Comparison of ENCODE assay signal across 7 cellular contexts in the genomic region with DNA sequence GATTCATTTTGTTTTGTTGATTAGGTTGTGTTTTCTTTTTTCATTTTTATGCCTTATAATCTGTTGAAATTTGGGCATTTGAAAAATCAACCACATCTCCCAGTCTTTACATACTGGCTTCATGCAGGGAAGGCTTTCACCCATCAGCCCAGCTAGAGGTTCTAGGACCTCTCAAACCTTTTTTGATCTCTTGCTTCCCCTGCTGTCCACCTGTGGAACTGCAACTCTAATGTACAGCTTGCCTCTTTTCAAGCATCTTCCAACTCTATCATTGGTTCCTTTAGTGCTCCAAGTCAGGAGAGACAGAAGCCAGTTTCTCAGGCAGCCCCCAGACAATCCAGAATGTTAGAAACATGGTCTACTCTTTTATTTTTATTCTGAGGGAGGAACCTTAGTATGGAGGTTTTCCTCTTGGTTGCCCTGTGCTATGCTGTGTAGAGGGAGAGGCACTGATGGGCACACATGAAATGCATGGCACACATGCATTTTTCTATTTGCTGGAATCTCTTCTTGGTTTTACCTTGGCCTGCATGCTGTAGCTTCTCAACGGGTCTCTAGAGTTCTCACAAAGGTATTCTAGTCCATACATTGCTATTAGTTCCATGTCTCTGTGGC.
DNase-seq lines count a peak whose midpoint lies in the region; ATAC-seq and TF ChIP-seq lines count a peak whose summit lies in the region.

No MANE protein-coding gene starts in this region.

- no peaks in the 10 kb centered on the region for H3K4me1 ChIP-seq in gastroesophageal sphincter

- H3K4me3 ChIP-seq in gastroesophageal sphincter = no peak overlapping the region

- H3K9me3 ChIP-seq in gastroesophageal sphincter = peaks cover 0 to 21% (median 0%) of the 10 kb centered on the region in 3 donors

- H3K27ac ChIP-seq in gastroesophageal sphincter = no peak overlapping the region

- no peak overlapping the region for H3K4me3 Mint-ChIP-seq in activated CD8-positive, alpha-beta T cell treated with anti-CD3 and anti-CD28 coated beads, Interleukin-2, amount 10 ng/mL, durations not matched to agents 7 days and 5 days

- POLR2A ChIA-PET in activated CD8-positive, alpha-beta T cell treated with anti-CD3 and anti-CD28 coated beads, Interleukin-2, amount 10 ng/mL, durations not matched to agents 7 days and 5 days (lab: Charles Lee) = no interaction called here

- H3K9me3 Mint-ChIP-seq in activated CD8-positive, alpha-beta T cell treated with anti-CD3 and anti-CD28 coated beads, Interleukin-2, amount 10 ng/mL, durations not matched to agents 7 days and 5 days (ENCODE audit: insufficient read depth) = no peaks in the 10 kb centered on the region

- TF ChIP-seq CTCF in LNCAP (IDR thresholded peaks at IDR 0.05) (peak; percentile 88), gastroesophageal sphincter (IDR thresholded peaks at IDR 0.05) (peak in 2 of 4 experiments; percentile 20 to 34)

- ATAC-seq in GM19035 (IDR thresholded peaks at IDR 0.05; ENCODE audit: unreplicated experiment) (peak; percentile 67), left lobe of liver (peak; percentile 94), GM18505 (IDR thresholded peaks at IDR 0.05; ENCODE audit: unreplicated experiment) (no peak), gastroesophageal sphincter (no peak)
- ATAC-seq in activated CD8-positive, alpha-beta T cell treated with anti-CD3 and anti-CD28 coated beads, Interleukin-2, amount 10 ng/mL, durations not matched to agents 7 days and 5 days = no peak

- no peak for TF ChIP-seq POLR2A in GM18505 (IDR thresholded peaks at IDR 0.05; ENCODE audit: borderline replicate concordance, extremely low read depth, insufficient read depth, insufficient read length)
- TF ChIP-seq POLR2A in gastroesophageal sphincter (IDR thresholded peaks at IDR 0.05) = no peak

- WGBS in gastroesophageal sphincter (ENCODE audit: low coverage in 1 of 2), 2 donors = 75 to 100% methylated on average over 1 of the region's 1 CpG

- TF ChIP-seq EP300 in gastroesophageal sphincter (IDR thresholded peaks at IDR 0.05) = no peak

- peaks cover 5% of the 10 kb centered on the region for H3K27me3 ChIP-seq in gastroesophageal sphincter

- no peak overlapping the region for H3K27ac Mint-ChIP-seq in activated CD8-positive, alpha-beta T cell treated with anti-CD3 and anti-CD28 coated beads, Interleukin-2, amount 10 ng/mL, durations not matched to agents 7 days and 5 days

- H3K4me1 Mint-ChIP-seq in activated CD8-positive, alpha-beta T cell treated with anti-CD3 and anti-CD28 coated beads, Interleukin-2, amount 10 ng/mL, durations not matched to agents 7 days and 5 days (ENCODE audit: low read depth) = no peaks in the 10 kb centered on the region

- no peaks in the 10 kb centered on the region for H3K27me3 Mint-ChIP-seq in activated CD8-positive, alpha-beta T cell treated with anti-CD3 and anti-CD28 coated beads, Interleukin-2, amount 10 ng/mL, durations not matched to agents 7 days and 5 days (ENCODE audit: low read depth)

- CTCF ChIA-PET in activated CD8-positive, alpha-beta T cell treated with anti-CD3 and anti-CD28 coated beads, Interleukin-2, amount 10 ng/mL, durations not matched to agents 7 days and 5 days (lab: Charles Lee) = interaction anchor here (0.8 to 1.8 kb wide), 2 partner anchors 392 to 643 kb away, joined by 3 to 6 read pairs; no protein-coding TSS in a partner anchor

- no peaks in the 10 kb centered on the region for H3K36me3 ChIP-seq in gastroesophageal sphincter

- DNase-seq in DMS153 treated with DMSO at 0.1 percent for 48 hours (lab: John Stamatoyannopoulos, UW; ENCODE audit: unreplicated experiment) (peak; percentile 1), left lobe of liver (ENCODE audit: low spot score) (peak; percentile 55)
- DNase-seq in activated CD8-positive, alpha-beta T cell treated with anti-CD3 and anti-CD28 coated beads, Interleukin-2, amount 10 ng/mL, durations not matched to agents 7 days and 5 days = peak; percentile 33

- no peaks in the 10 kb centered on the region for H3K36me3 Mint-ChIP-seq in activated CD8-positive, alpha-beta T cell treated with anti-CD3 and anti-CD28 coated beads, Interleukin-2, amount 10 ng/mL, durations not matched to agents 7 days and 5 days (ENCODE audit: low read depth)

Comparison
In these comparisons a context has a peak if more than half of its experiments do, and no peak if none do; other contexts are left out.
1. DNase-seq: peak in every context shown above with its lines; median percentile 55 in left lobe of liver; 33 in activated CD8-positive, alpha-beta T cell treated with anti-CD3 and anti-CD28 coated beads, Interleukin-2, amount 10 ng/mL, durations not matched to agents 7 days and 5 days; 1 in DMS153 treated with DMSO at 0.1 percent for 48 hours.
2. ATAC-seq: peak in GM19035 (single experiment) and left lobe of liver (single experiment); none in activated CD8-positive, alpha-beta T cell treated with anti-CD3 and anti-CD28 coated beads, Interleukin-2, amount 10 ng/mL, durations not matched to agents 7 days and 5 days (single experiment), GM18505 (single experiment) and gastroesophageal sphincter (single experiment).